In the genomic region with DNA sequence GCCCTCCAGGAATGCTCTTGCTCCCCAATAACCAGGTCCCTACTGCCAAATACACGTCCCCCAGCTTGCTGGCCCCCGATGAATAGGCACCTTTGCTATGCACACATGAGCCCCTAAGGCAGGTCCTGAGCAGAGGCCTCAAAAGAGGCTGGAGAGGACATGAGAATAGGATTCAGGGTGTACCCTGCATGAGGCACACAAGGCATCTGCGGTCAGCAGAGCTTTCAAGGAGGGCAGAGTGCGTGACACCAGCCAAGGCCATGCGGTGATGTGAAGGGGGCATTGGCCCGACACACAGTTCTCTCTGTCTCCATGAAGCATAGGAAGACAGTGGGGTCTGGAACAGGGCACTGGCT, we compare ENCODE assay signal across 18 cellular contexts. TPM values are rescaled to one million over a fixed set of nuclear protein-coding genes. Genes with fewer than 3 reads are reported as not detected.
DNase-seq lines count a peak whose midpoint lies in the region; ATAC-seq and TF ChIP-seq lines count a peak whose summit lies in the region.
"Had no signal": no experiment of that assay in that cellular context is flagged by ENCODE, and none has a peak within 500 bp of the region (broad histone marks: within the 10 kb centered on the region; RNA-seq: fewer than 3 reads in every experiment).

No MANE protein-coding gene starts in this region.

- H3K4me3 Mint-ChIP-seq in T-cell = no peak overlapping the region
- no peak overlapping the region for H3K4me3 Mint-ChIP-seq in natural killer cell treated with Interleukin-12 subunit alpha and Interleukin-12 subunit beta and Interleukin-15 and Interleukin-18, amount 100 ng/mL, for 72 hours
- H3K4me3 Mint-ChIP-seq: CD14-positive monocyte; CD4-positive, alpha-beta memory T cell had no signal

- TF ChIP-seq CTCF in RWPE1 (conservative IDR thresholded peaks at IDR 0.05; ENCODE audit: low read depth) = no peak
- no peak for TF ChIP-seq CTCF in osteoblast (IDR thresholded peaks at IDR 0.05; ENCODE audit: extremely low read depth, low read depth, low read length)
- no peak for TF ChIP-seq CTCF in A673 (conservative IDR thresholded peaks at IDR 0.05; ENCODE audit: low read depth, low read length)

- H3K27ac Mint-ChIP-seq in T-cell = no peak overlapping the region
- H3K27ac Mint-ChIP-seq in natural killer cell treated with Interleukin-12 subunit alpha and Interleukin-12 subunit beta and Interleukin-15 and Interleukin-18, amount 100 ng/mL, for 72 hours = no peak overlapping the region
- H3K27ac Mint-ChIP-seq: CD4-positive, alpha-beta memory T cell had no signal

- no peak for ATAC-seq in GM21515 (IDR thresholded peaks at IDR 0.05; ENCODE audit: unreplicated experiment)
- ATAC-seq in T-cell (replicated peaks in 1 of 4) = no peak
- ATAC-seq in natural killer cell treated with Interleukin-12 subunit alpha and Interleukin-12 subunit beta and Interleukin-15 and Interleukin-18, amount 100 ng/mL, for 72 hours = no peak
- ATAC-seq: GM12878, K562 had no signal

- no peak overlapping the region for H2AFZ ChIP-seq in osteoblast (ENCODE audit: low read length)
- H2AFZ ChIP-seq: GM23248 had no signal

- H3K27me3 Mint-ChIP-seq in T-cell = peaks cover 13 to 15% of the 10 kb centered on the region in 2 donors
- peaks cover 5 to 8% of the 10 kb centered on the region in 2 donors for H3K27me3 Mint-ChIP-seq in natural killer cell treated with Interleukin-12 subunit alpha and Interleukin-12 subunit beta and Interleukin-15 and Interleukin-18, amount 100 ng/mL, for 72 hours

- no peak overlapping the region for H3K4me2 ChIP-seq in osteoblast (ENCODE audit: insufficient read depth, low read length)

- H3K4me1 ChIP-seq in osteoblast (ENCODE audit: insufficient read depth, low read length) (no peaks in the 10 kb centered on the region), A673 (ENCODE audit: insufficient read depth, low read length, poor library complexity, severe bottlenecking) (no peaks in the 10 kb centered on the region)
- H3K4me1 ChIP-seq: HAP-1 had no signal

- H3K4me1 Mint-ChIP-seq in T-cell = no peaks in the 10 kb centered on the region
- peaks cover 0 to 2% of the 10 kb centered on the region in 2 donors for H3K4me1 Mint-ChIP-seq in natural killer cell treated with Interleukin-12 subunit alpha and Interleukin-12 subunit beta and Interleukin-15 and Interleukin-18, amount 100 ng/mL, for 72 hours (ENCODE audit: low read depth in 2 of 2)
- H3K4me1 Mint-ChIP-seq: CD4-positive, alpha-beta memory T cell had no signal

- H3K27me3 ChIP-seq in osteoblast (ENCODE audit: insufficient read depth, low read length) (no peaks in the 10 kb centered on the region), A673 (replicated peaks; ENCODE audit: insufficient read depth, low read depth, low read length, poor library complexity) (no peaks in the 10 kb centered on the region)

- H3K36me3 Mint-ChIP-seq in T-cell = no peaks in the 10 kb centered on the region
- no peaks in the 10 kb centered on the region for H3K36me3 Mint-ChIP-seq in natural killer cell treated with Interleukin-12 subunit alpha and Interleukin-12 subunit beta and Interleukin-15 and Interleukin-18, amount 100 ng/mL, for 72 hours
- H3K36me3 Mint-ChIP-seq: CD14-positive monocyte; CD4-positive, alpha-beta memory T cell had no signal

- CTCF ChIA-PET in RWPE1 (lab: Yijun Ruan, JAX) = no interaction called here
- CTCF ChIA-PET in T-cell (lab: Charles Lee) = no interaction called here
- CTCF ChIA-PET in A673 (lab: Charles Lee) = no interaction called here

- no TSS peak for BruUV-seq in A673 (replicated peaks; lab: Mats Ljungman, UMichigan)

- POLR2A ChIA-PET in RWPE1 (lab: Yijun Ruan, JAX; ENCODE audit: low non-redundant PET) (no interaction called here), T-cell (lab: Charles Lee) (no interaction called here), A673 (lab: Charles Lee; ENCODE audit: low non-redundant PET) (no interaction called here)

- intact Hi-C loops in A673 (cut with micrococcal nuclease; ENCODE audit: unreplicated experiment) = no loop called here

- H3K9me3 Mint-ChIP-seq in T-cell = no peaks in the 10 kb centered on the region
- no peaks in the 10 kb centered on the region for H3K9me3 Mint-ChIP-seq in natural killer cell treated with Interleukin-12 subunit alpha and Interleukin-12 subunit beta and Interleukin-15 and Interleukin-18, amount 100 ng/mL, for 72 hours

- peak overlapping the region; percentile 34; the same call in 1 of the 2 replicates for H3K27ac ChIP-seq in RWPE1
- H3K27ac ChIP-seq in osteoblast (ENCODE audit: low read depth, low read length) = no peak overlapping the region
- no peak overlapping the region for H3K27ac ChIP-seq in A673 (ENCODE audit: low read depth, low read length, poor library complexity, severe bottlenecking)
- H3K27ac ChIP-seq: GM23248 had no signal

- H3K36me3 ChIP-seq in osteoblast (ENCODE audit: insufficient read depth, low read length) (no peaks in the 10 kb centered on the region), A673 (ENCODE audit: insufficient read depth, low read length, poor library complexity, severe bottlenecking) (no peaks in the 10 kb centered on the region)
- H3K36me3 ChIP-seq: HAP-1 had no signal

- H3K4me3 ChIP-seq in osteoblast (ENCODE audit: insufficient read depth, low read length) = no peak overlapping the region
- H3K4me3 ChIP-seq in A673 (ENCODE audit: low read depth, low read length, poor library complexity, severe bottlenecking) = no peak overlapping the region
- H3K4me3 ChIP-seq: GM12878, GM23248, HAP-1, K562 had no signal

- H4K20me1 ChIP-seq in osteoblast (ENCODE audit: insufficient read depth, low read length) = no peaks in the 10 kb centered on the region

- peak; percentile 69 for DNase-seq in MV-4-11 (lab: John Stamatoyannopoulos, UW)
- no peak for DNase-seq in RWPE1 (ENCODE audit: low spot score)
- peak; percentile 21 for DNase-seq in osteoblast (ENCODE audit: insufficient read length, low spot score, missing footprints)
- DNase-seq in T-cell = no peak
- no peak for DNase-seq in natural killer cell treated with Interleukin-12 subunit alpha and Interleukin-12 subunit beta and Interleukin-15 and Interleukin-18, amount 100 ng/mL, for 72 hours (ENCODE audit: low spot score)
- DNase-seq in A673 (ENCODE audit: low spot score) = no peak
- DNase-seq: Calu3; CD4-positive, alpha-beta memory T cell; DMS53; DND-41; EL; GM23248; IMR-90 had no signal

- no peaks in the 10 kb centered on the region for H3K9me3 ChIP-seq in osteoblast (ENCODE audit: low read depth, low read length)
- no peaks in the 10 kb centered on the region for H3K9me3 ChIP-seq in A673 (ENCODE audit: low read depth, low read length, poor library complexity, severe bottlenecking)
- H3K9me3 ChIP-seq: HAP-1 had no signal

- no peaks in the 10 kb centered on the region for H3K79me2 ChIP-seq in osteoblast (ENCODE audit: insufficient read depth, low read length)

RNA-seq across cellular contexts. Expression of a gene that starts 6.9 kb away (rescaled TPM):
- total RNA-seq in osteoblast = 1.5 and 2.9 TPM in 2 replicates
- under 1 TPM in 3 of 5 donors, not detected in 2; 0.16 to 0.82 (median 0.47) TPM for total RNA-seq in T-cell
- not detected for total RNA-seq in natural killer cell treated with Interleukin-12 subunit alpha and Interleukin-12 subunit beta and Interleukin-15 and Interleukin-18, amount 100 ng/mL, for 72 hours
- 7.0 and 9.1 TPM in 2 replicates for total RNA-seq in A673 (2021)

RNA-seq across cellular contexts. Expression of a gene that starts 7.9 kb away (rescaled TPM):
- 0.88 and 1.8 TPM in 2 replicates for total RNA-seq in osteoblast
- total RNA-seq in T-cell = not detected
- total RNA-seq in natural killer cell treated with Interleukin-12 subunit alpha and Interleukin-12 subunit beta and Interleukin-15 and Interleukin-18, amount 100 ng/mL, for 72 hours = 1 to 10 TPM in 1 of 2 donors, not detected in 1; 1.3 TPM
- 2.0 and 2.5 TPM in 2 replicates for total RNA-seq in A673 (2021)
- total RNA-seq: CD4-positive, alpha-beta memory T cell; GM12878 had no signal

RNA-seq across cellular contexts. Expression of a gene that starts 29.4 kb away (rescaled TPM):
- 105 and 107 TPM in 2 replicates for total RNA-seq in osteoblast
- 10 to 100 TPM; 37.1 to 87.0 (median 79.7) TPM for total RNA-seq in T-cell
- 10 to 100 TPM; 60.1 to 62.9 TPM for total RNA-seq in natural killer cell treated with Interleukin-12 subunit alpha and Interleukin-12 subunit beta and Interleukin-15 and Interleukin-18, amount 100 ng/mL, for 72 hours
- total RNA-seq in A673 (2021) = 51.7 and 55.6 TPM in 2 replicates

RNA-seq across cellular contexts. Expression of a gene that starts 33.6 kb away (rescaled TPM):
- total RNA-seq in osteoblast (8.5 and 11.9 TPM in 2 replicates), T-cell (10 to 100 TPM; 48.4 to 87.3 (median 79.1) TPM), A673 (2021) (32.4 and 33.3 TPM in 2 replicates)
- 10 to 100 TPM; 53.6 to 92.7 TPM for total RNA-seq in natural killer cell treated with Interleukin-12 subunit alpha and Interleukin-12 subunit beta and Interleukin-15 and Interleukin-18, amount 100 ng/mL, for 72 hours

Comparison
In these comparisons a context has a peak if more than half of its experiments do, and no peak if none do; other contexts are left out.
1. DNase-seq: peak in MV-4-11 (single experiment) and osteoblast (single experiment); none in RWPE1 (single experiment), T-cell (0 of 34), natural killer cell treated with Interleukin-12 subunit alpha and Interleukin-12 subunit beta and Interleukin-15 and Interleukin-18, amount 100 ng/mL, for 72 hours (single experiment) and A673 (single experiment).